Comparison of ENCODE assay signal across 26 cellular contexts in genomic region chr18:47750889-47751423, GRCh38.
"Had no signal": no experiment of that assay in that cellular context is flagged by ENCODE, and none has a peak within 500 bp of the region (broad histone marks: within the 10 kb centered on the region; RNA-seq: fewer than 3 reads in every experiment).

No MANE protein-coding gene starts in this region.

- H3K36me3 Mint-ChIP-seq: activated CD8-positive, alpha-beta memory T cell treated with anti-CD3 and anti-CD28 coated beads, Interleukin-2, amount 10 ng/mL, durations not matched to agents 7 days and 5 days; activated naive CD8-positive, alpha-beta T cell; natural killer cell treated with Interleukin-12 subunit alpha and Interleukin-12 subunit beta and Interleukin-15 and Interleukin-18, amount 100 ng/mL, for 72 hours had no signal

- ATAC-seq: activated CD8-positive, alpha-beta memory T cell treated with anti-CD3 and anti-CD28 coated beads, Interleukin-2, amount 10 ng/mL, durations not matched to agents 7 days and 5 days; activated CD8-positive, alpha-beta T cell treated with anti-CD3 and anti-CD28 coated beads for 36 hours; activated T-cell treated with anti-CD3 and anti-CD28 coated beads, Interleukin-2, amount 50 U/mL, for 72 hours; gastrocnemius medialis; left colon; natural killer cell treated with Interleukin-12 subunit alpha and Interleukin-12 subunit beta and Interleukin-15 and Interleukin-18, amount 100 ng/mL, for 72 hours; stimulated activated effector memory CD8-positive, alpha-beta T cell treated with anti-CD3 and anti-CD28 coated beads, Interleukin-12 subunit alpha, Interleukin-12 subunit beta, amount 100 ng/mL, for 72 hours had no signal

- H3K4me3 ChIP-seq: gastrocnemius medialis, sigmoid colon, thyroid gland had no signal

- H3K36me3 ChIP-seq: gastrocnemius medialis, sigmoid colon, thyroid gland had no signal

- H3K9me3 ChIP-seq: gastrocnemius medialis, sigmoid colon, thyroid gland had no signal

- H3K27ac ChIP-seq: epithelial cell of prostate, gastrocnemius medialis, sigmoid colon, thyroid gland had no signal

- H3K4me3 Mint-ChIP-seq: activated CD8-positive, alpha-beta memory T cell treated with anti-CD3 and anti-CD28 coated beads, Interleukin-2, amount 10 ng/mL, durations not matched to agents 7 days and 5 days; activated CD8-positive, alpha-beta T cell treated with anti-CD3 and anti-CD28 coated beads for 36 hours; activated naive CD8-positive, alpha-beta T cell; activated T-cell treated with anti-CD3 and anti-CD28 coated beads, Interleukin-2, amount 50 U/mL, for 72 hours; natural killer cell treated with Interleukin-12 subunit alpha and Interleukin-12 subunit beta and Interleukin-15 and Interleukin-18, amount 100 ng/mL, for 72 hours; stimulated activated effector memory CD8-positive, alpha-beta T cell treated with anti-CD3 and anti-CD28 coated beads, Interleukin-12 subunit alpha, Interleukin-12 subunit beta, amount 100 ng/mL, for 72 hours; stimulated activated naive CD8-positive, alpha-beta T cell treated with anti-CD3 and anti-CD28 coated beads, Interleukin-15, Interleukin-2, amounts not matched to agents 100 ng/mL and 50 ng/mL, for 24 hours had no signal

- H3K27me3 ChIP-seq: thyroid gland had no signal

- DNase-seq: activated CD4-positive, alpha-beta T cell treated with anti-CD3 and anti-CD28 coated beads, Interleukin-2, amount 50 U/mL, for 1 hour; activated CD4-positive, CD25-positive, alpha-beta regulatory T cell treated with anti-CD3 and anti-CD28 coated beads, Interleukin-2, amount 50 U/mL, for 72 hours; activated CD8-positive, alpha-beta memory T cell treated with anti-CD3 and anti-CD28 coated beads, Interleukin-2, amount 10 ng/mL, durations not matched to agents 7 days and 5 days; activated CD8-positive, alpha-beta T cell treated with anti-CD3 and anti-CD28 coated beads for 36 hours; activated naive CD4-positive, alpha-beta T cell treated with Interleukin-2 at 50 U/mL for 16 hours; activated T-cell treated with anti-CD3 and anti-CD28 coated beads for 4 hours; activated T-cell treated with anti-CD3 and anti-CD28 coated beads, Interleukin-2, amount 50 U/mL, for 72 hours; anterior cingulate cortex; dermis blood vessel endothelial cell; effector CD4-positive, alpha-beta T cell; gastrocnemius medialis; glutamatergic neuron; left colon; mesenchymal stem cell; retina; sigmoid colon; small intestine; stimulated activated CD4-positive, alpha-beta T cell treated with anti-CD3 and anti-CD28 coated beads, Interleukin-4, amount 100 ng/mL, for 24 hours; T-helper 2 cell; thyroid gland had no signal

- H3K27ac Mint-ChIP-seq: activated CD8-positive, alpha-beta memory T cell treated with anti-CD3 and anti-CD28 coated beads, Interleukin-2, amount 10 ng/mL, durations not matched to agents 7 days and 5 days; activated CD8-positive, alpha-beta T cell treated with anti-CD3 and anti-CD28 coated beads for 36 hours; activated naive CD8-positive, alpha-beta T cell; activated T-cell treated with anti-CD3 and anti-CD28 coated beads, Interleukin-2, amount 50 U/mL, for 72 hours; natural killer cell treated with Interleukin-12 subunit alpha and Interleukin-12 subunit beta and Interleukin-15 and Interleukin-18, amount 100 ng/mL, for 72 hours; progenitor cell of endocrine pancreas; stimulated activated effector memory CD8-positive, alpha-beta T cell treated with anti-CD3 and anti-CD28 coated beads, Interleukin-12 subunit alpha, Interleukin-12 subunit beta, amount 100 ng/mL, for 72 hours; stimulated activated naive CD8-positive, alpha-beta T cell treated with anti-CD3 and anti-CD28 coated beads, Interleukin-15, Interleukin-2, amounts not matched to agents 100 ng/mL and 50 ng/mL, for 24 hours had no signal

- H3K9me3 Mint-ChIP-seq: activated CD8-positive, alpha-beta T cell treated with anti-CD3 and anti-CD28 coated beads for 36 hours; activated T-cell treated with anti-CD3 and anti-CD28 coated beads, Interleukin-2, amount 50 U/mL, for 72 hours; natural killer cell treated with Interleukin-12 subunit alpha and Interleukin-12 subunit beta and Interleukin-15 and Interleukin-18, amount 100 ng/mL, for 72 hours; stimulated activated effector memory CD8-positive, alpha-beta T cell treated with anti-CD3 and anti-CD28 coated beads, Interleukin-12 subunit alpha, Interleukin-12 subunit beta, amount 100 ng/mL, for 72 hours; stimulated activated naive CD8-positive, alpha-beta T cell treated with anti-CD3 and anti-CD28 coated beads, Interleukin-15, Interleukin-2, amounts not matched to agents 100 ng/mL and 50 ng/mL, for 24 hours had no signal
